19 cellular contexts compared by ENCODE assay signal in the genomic region with DNA sequence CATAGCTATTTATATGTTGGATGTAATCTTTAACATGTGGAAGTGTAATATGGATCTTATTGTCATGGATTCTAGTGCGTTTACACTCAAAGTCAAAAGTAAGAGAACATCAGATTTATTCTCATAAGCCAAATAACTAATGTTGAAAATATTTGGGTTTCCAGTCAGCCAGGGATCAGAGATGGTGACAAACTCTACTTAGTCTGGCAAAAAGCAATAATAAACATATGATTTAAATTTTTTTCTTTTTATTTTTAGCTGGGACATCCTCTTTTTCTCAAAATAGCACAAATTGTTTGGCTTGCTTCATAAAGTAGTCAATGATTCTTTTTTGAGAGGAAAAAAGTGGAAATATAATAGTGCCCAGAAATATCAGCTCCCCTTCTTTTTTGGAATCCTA.
"Had no signal": no experiment of that assay in that cellular context is flagged by ENCODE, and none has a peak within 500 bp of the region (broad histone marks: within the 10 kb centered on the region; RNA-seq: fewer than 3 reads in every experiment).

No MANE protein-coding gene starts in this region.

- H3K4me3 ChIP-seq: adrenal gland, dorsolateral prefrontal cortex, lung, transverse colon, uterus had no signal

- H3K27ac Mint-ChIP-seq: activated CD4-positive, alpha-beta T cell treated with anti-CD3 and anti-CD28 coated beads for 36 hours; activated naive CD4-positive, alpha-beta T cell treated with anti-CD3 and anti-CD28 coated beads, Interleukin-2, amount 50 U/mL, for 24 hours; mesothelial cell of epicardium; natural killer cell treated with Interleukin-12 subunit alpha and Interleukin-12 subunit beta and Interleukin-15 and Interleukin-18, amount 100 ng/mL, for 72 hours; T-cell; WTC11 had no signal

- H3K27ac ChIP-seq: adrenal gland, dorsolateral prefrontal cortex, epithelial cell of prostate, neutrophil, transverse colon had no signal

- H3K36me3 ChIP-seq: adrenal gland, neutrophil, transverse colon, uterus had no signal

- H3K27me3 ChIP-seq: adrenal gland, dorsolateral prefrontal cortex, neutrophil, transverse colon, uterus had no signal

- H3K27me3 Mint-ChIP-seq: activated CD4-positive, alpha-beta T cell treated with anti-CD3 and anti-CD28 coated beads for 36 hours; activated naive CD4-positive, alpha-beta T cell treated with anti-CD3 and anti-CD28 coated beads, Interleukin-2, amount 50 U/mL, for 24 hours; natural killer cell treated with Interleukin-12 subunit alpha and Interleukin-12 subunit beta and Interleukin-15 and Interleukin-18, amount 100 ng/mL, for 72 hours; T-cell had no signal

- H3K4me1 Mint-ChIP-seq: activated CD4-positive, alpha-beta T cell treated with anti-CD3 and anti-CD28 coated beads for 36 hours; activated naive CD4-positive, alpha-beta T cell treated with anti-CD3 and anti-CD28 coated beads, Interleukin-2, amount 50 U/mL, for 24 hours; T-cell had no signal

- H3K4me3 Mint-ChIP-seq: activated CD4-positive, alpha-beta T cell treated with anti-CD3 and anti-CD28 coated beads for 36 hours; activated naive CD4-positive, alpha-beta T cell treated with anti-CD3 and anti-CD28 coated beads, Interleukin-2, amount 50 U/mL, for 24 hours; mesothelial cell of epicardium; natural killer cell treated with Interleukin-12 subunit alpha and Interleukin-12 subunit beta and Interleukin-15 and Interleukin-18, amount 100 ng/mL, for 72 hours; T-cell; WTC11 had no signal

- H3K36me3 Mint-ChIP-seq: activated naive CD4-positive, alpha-beta T cell treated with anti-CD3 and anti-CD28 coated beads, Interleukin-2, amount 50 U/mL, for 24 hours; mesothelial cell of epicardium; natural killer cell treated with Interleukin-12 subunit alpha and Interleukin-12 subunit beta and Interleukin-15 and Interleukin-18, amount 100 ng/mL, for 72 hours; T-cell; WTC11 had no signal

- H3K9me3 ChIP-seq: adrenal gland, neutrophil, transverse colon, uterus had no signal

- DNase-seq: activated CD4-positive, alpha-beta T cell treated with anti-CD3 and anti-CD28 coated beads for 36 hours; activated CD4-positive, alpha-beta T cell treated with anti-CD3 and anti-CD28 coated beads, Interleukin-2, amount 50 U/mL, for 48 hours; activated gamma-delta T cell; adrenal gland; dorsolateral prefrontal cortex; hippocampal formation; islet precursor cell; stimulated activated naive CD4-positive, alpha-beta T cell; T-cell; transverse colon; uterus had no signal

- H3K9me3 Mint-ChIP-seq: activated naive CD4-positive, alpha-beta T cell treated with anti-CD3 and anti-CD28 coated beads, Interleukin-2, amount 50 U/mL, for 24 hours; mesothelial cell of epicardium had no signal

- ATAC-seq: activated CD4-positive, alpha-beta T cell treated with anti-CD3 and anti-CD28 coated beads for 36 hours; left lobe of liver; natural killer cell treated with Interleukin-12 subunit alpha and Interleukin-12 subunit beta and Interleukin-15 and Interleukin-18, amount 100 ng/mL, for 72 hours; T-cell had no signal

- H3K4me1 ChIP-seq: uterus had no signal
